In genomic region chr11:83033972-83034672, GRCh38 we compare ENCODE assay signal across 8 cellular contexts.
DNase-seq lines count a peak whose midpoint lies in the region; TF ChIP-seq lines count a peak whose summit lies in the region.

No MANE protein-coding gene starts in this region.

- TF ChIP-seq CTCF in AG10803 (conservative IDR thresholded peaks at IDR 0.05; ENCODE audit: low read length) (no peak), HEK293 (tag by site-specific recombination; IDR thresholded peaks at IDR 0.05) (no peak)

- H3K4me1 ChIP-seq in HEK293 (ENCODE audit: control insufficient read depth, insufficient read depth, low read length) (peaks cover 12% of the 10 kb centered on the region), rectal smooth muscle tissue (ENCODE audit: control insufficient read depth, insufficient read depth, low read length) (peaks cover 18% of the 10 kb centered on the region)

- CTCF ChIA-PET in HEK293 (lab: Yijun Ruan, JAX): interaction anchor here (0.7 to 1.1 kb wide), 2 partner anchors 8 to 130 kb away, joined by 3 read pairs; no protein-coding TSS in a partner anchor

- H3K27me3 ChIP-seq in rectal smooth muscle tissue (ENCODE audit: control insufficient read depth, insufficient read depth, low read length): no peaks in the 10 kb centered on the region

- peak overlapping the region; percentile 46 for H3K4me3 ChIP-seq in AG10803 (ENCODE audit: low read length)
- no peak overlapping the region for H3K4me3 ChIP-seq in HEK293 (ENCODE audit: low read depth, low read length)
- peak overlapping the region; percentile 64 for H3K4me3 ChIP-seq in rectal smooth muscle tissue (ENCODE audit: low read length)

- no peak overlapping the region for H3K9ac ChIP-seq in rectal smooth muscle tissue (ENCODE audit: low read length)

- 0 out of 2 replicates have a peak overlapping the region, but pooled peaks have one; percentile 22 for H3K27ac ChIP-seq in HEK293 (ENCODE audit: extremely low read depth, low read depth, low read length)
- H3K27ac ChIP-seq in rectal smooth muscle tissue (ENCODE audit: low read depth, low read length): peak overlapping the region; percentile 79

- H3K36me3 ChIP-seq in HEK293 (ENCODE audit: control insufficient read depth in 2 of 2, insufficient read depth in 1 of 2, low read length in 2 of 2) (no peaks in the 10 kb centered on the region), rectal smooth muscle tissue (ENCODE audit: control insufficient read depth, insufficient read depth, low read length) (no peaks in the 10 kb centered on the region)

- DNase-seq in AG10803 (ENCODE audit: low read depth): peak; percentile 97
- peak; percentile 7 for DNase-seq in SW480 (ENCODE audit: low spot score)
- DNase-seq in globus pallidus (ENCODE audit: low spot score): peak; percentile 77
- no peak for DNase-seq in GM19240 (ENCODE audit: insufficient read length, low spot score)
- no peak for DNase-seq in germinal center (ENCODE audit: low spot score)
- no peak for DNase-seq in stimulated activated CD4-positive, alpha-beta T cell treated with anti-CD3 and anti-CD28 coated beads, Interleukin-12 subunit alpha, Interleukin-12 subunit beta, amount 100 ng/mL, for 4 hours

- no peaks in the 10 kb centered on the region for H3K9me3 ChIP-seq in HEK293 (ENCODE audit: control insufficient read depth, insufficient read depth, low read depth, low read length)

- POLR2A ChIA-PET in HEK293 (lab: Yijun Ruan, JAX): interaction anchor here (1.2 kb wide), 1 partner anchor 38 kb away, joined by 3 read pairs; the partner anchor contains the start of gene RAB30

TF ChIP-seq in HEK293, 187 proteins besides CTCF, POLR2A, EP300 and RAD21:
- TF ChIP-seq ZNF184 (tag by site-specific recombination; IDR thresholded peaks at IDR 0.05) (no peak), ZNF341 (tag by site-specific recombination; IDR thresholded peaks at IDR 0.05; ENCODE audit: low read depth) (peak; percentile 87), HOXD13 (CRISPR knock-in tag; IDR thresholded peaks at IDR 0.05; ENCODE audit: borderline replicate concordance) (no peak), TRIM28 (IDR thresholded peaks at IDR 0.05; ENCODE audit: borderline replicate concordance, low read length) (peak; percentile 61; the same call in 1 of the 2 replicates), ZNF280C (tag by site-specific recombination; IDR thresholded peaks at IDR 0.05) (no peak), ZBTB17 (tag by site-specific recombination; IDR thresholded peaks at IDR 0.05) (0 out of 2 replicates have a peak, but pooled peaks have one; percentile 29), ZIC2 (tag by site-specific recombination; IDR thresholded peaks at IDR 0.05) (no peak), ZXDB (tag by site-specific recombination; IDR thresholded peaks at IDR 0.05) (no peak)
TF ChIP-seq in HEK293: peak in this region for 3.

Comparison
In these comparisons a context has a peak if more than half of its experiments do, and no peak if none do; other contexts are left out.
1. DNase-seq: peak in AG10803 (single experiment), SW480 (single experiment) and globus pallidus (single experiment); none in GM19240 (single experiment), germinal center (single experiment) and stimulated activated CD4-positive, alpha-beta T cell treated with anti-CD3 and anti-CD28 coated beads, Interleukin-12 subunit alpha, Interleukin-12 subunit beta, amount 100 ng/mL, for 4 hours (single experiment).